1 cellular context compared by ENCODE assay signal in the genomic region with DNA sequence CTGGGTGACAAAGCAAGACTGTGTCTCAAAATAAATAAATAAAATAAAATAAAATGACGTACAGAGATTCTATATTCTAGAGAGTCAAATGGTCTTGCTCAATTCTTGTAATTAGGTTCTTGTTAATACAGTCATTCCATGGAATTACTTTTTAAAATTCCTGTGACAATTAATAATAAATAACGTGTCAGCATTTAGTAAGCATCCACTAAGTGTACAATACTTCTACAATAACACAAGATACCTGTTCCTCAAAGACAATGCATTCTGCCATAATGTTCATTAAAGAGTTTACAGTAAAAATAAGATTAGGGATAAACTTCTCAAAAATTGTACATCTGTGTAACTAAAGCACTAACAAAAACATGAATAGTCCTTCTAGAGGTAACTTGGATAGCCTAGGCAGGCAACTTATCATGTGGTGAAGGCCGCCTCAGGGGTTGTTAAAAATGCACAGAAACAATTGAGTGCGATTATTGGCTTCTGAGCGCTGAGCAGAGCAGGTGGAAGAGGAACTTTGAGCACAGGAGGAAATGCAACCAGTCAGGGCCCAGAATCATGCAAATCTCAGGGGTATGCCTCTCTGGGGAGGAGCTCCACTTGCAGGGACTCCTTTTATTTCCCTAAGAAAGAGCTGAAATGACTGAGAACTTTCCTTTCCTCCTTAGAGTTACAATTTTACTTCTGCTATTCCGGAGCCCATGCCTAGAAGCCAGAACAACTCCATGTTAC.
TF ChIP-seq lines count a peak whose summit lies in the region.

No MANE protein-coding gene starts in this region.

TF ChIP-seq in K562, 482 proteins besides CTCF, POLR2A, EP300 and RAD21 (continued from another document):
- TF ChIP-seq, protein P1, sequence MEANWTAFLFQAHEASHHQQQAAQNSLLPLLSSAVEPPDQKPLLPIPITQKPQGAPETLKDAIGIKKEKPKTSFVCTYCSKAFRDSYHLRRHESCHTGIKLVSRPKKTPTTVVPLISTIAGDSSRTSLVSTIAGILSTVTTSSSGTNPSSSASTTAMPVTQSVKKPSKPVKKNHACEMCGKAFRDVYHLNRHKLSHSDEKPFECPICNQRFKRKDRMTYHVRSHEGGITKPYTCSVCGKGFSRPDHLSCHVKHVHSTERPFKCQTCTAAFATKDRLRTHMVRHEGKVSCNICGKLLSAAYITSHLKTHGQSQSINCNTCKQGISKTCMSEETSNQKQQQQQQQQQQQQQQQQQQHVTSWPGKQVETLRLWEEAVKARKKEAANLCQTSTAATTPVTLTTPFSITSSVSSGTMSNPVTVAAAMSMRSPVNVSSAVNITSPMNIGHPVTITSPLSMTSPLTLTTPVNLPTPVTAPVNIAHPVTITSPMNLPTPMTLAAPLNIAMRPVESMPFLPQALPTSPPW (CRISPR knock-in tag; IDR thresholded peaks at IDR 0.05), result no peak
- 0 out of 2 replicates have a peak, but pooled peaks have one; percentile 13 for TF ChIP-seq C11orf30 (IDR thresholded peaks at IDR 0.05; ENCODE audit: low read depth)
- TF ChIP-seq FOXA1 (IDR thresholded peaks at IDR 0.05; ENCODE audit: borderline replicate concordance), result no peak
- TF ChIP-seq PREB (CRISPR knock-in tag; IDR thresholded peaks at IDR 0.05), result no peak
- no peak for TF ChIP-seq MEF2A (IDR thresholded peaks at IDR 0.05; ENCODE audit: control insufficient read depth, low read depth, low read length)
